Comparison of ENCODE assay signal across 8 cellular contexts in genomic region chr12:90909069-90909676, GRCh38. TPM values are rescaled to one million over a fixed set of nuclear protein-coding genes. Genes with fewer than 3 reads are reported as not detected.
DNase-seq lines count a peak whose midpoint lies in the region; TF ChIP-seq lines count a peak whose summit lies in the region.

No MANE protein-coding gene starts in this region.

- H3K9ac ChIP-seq in parathyroid adenoma = no peak overlapping the region

- DNase-seq in COLO668 (lab: John Stamatoyannopoulos, UW; ENCODE audit: unreplicated experiment) = peak; percentile 36
- peak in 1 of 2 experiments; percentile 4 for DNase-seq in PC-9
- DNase-seq in esophagus muscularis mucosa (ENCODE audit: extremely low spot score) = no peak
- no peak for DNase-seq in suprapubic skin (ENCODE audit: low spot score in 2 of 2)
- no peak for DNase-seq in activated effector memory CD4-positive, alpha-beta T cell treated with Interleukin-2 at 50 U/mL for 16 hours
- DNase-seq in DMS79 (lab: John Stamatoyannopoulos, UW) = no peak

- H3K4me2 ChIP-seq in PC-9 (no peak overlapping the region), parathyroid adenoma (ENCODE audit: low read length) (no peak overlapping the region)

- H3F3A ChIP-seq in PC-9 (ENCODE audit: insufficient read depth, low read depth) = no peaks in the 10 kb centered on the region

- WGBS in esophagus muscularis mucosa = 60% methylated on average over 7 of the region's 7 CpGs
- WGBS in suprapubic skin = 46% methylated on average over 7 of the region's 7 CpGs

- TF ChIP-seq EP300 in esophagus muscularis mucosa (IDR thresholded peaks at IDR 0.05) = no peak
- no peak for TF ChIP-seq EP300 in suprapubic skin (IDR thresholded peaks at IDR 0.05)

- H3K9me3 ChIP-seq in HEK293 (ENCODE audit: control insufficient read depth, insufficient read depth, low read depth, low read length) (no peaks in the 10 kb centered on the region), PC-9 (ENCODE audit: insufficient read depth, low read depth) (no peaks in the 10 kb centered on the region), esophagus muscularis mucosa (no peaks in the 10 kb centered on the region), parathyroid adenoma (ENCODE audit: control insufficient read depth, low read length) (no peaks in the 10 kb centered on the region), suprapubic skin (no peaks in the 10 kb centered on the region)

- intact Hi-C loops in PC-9 (cut with micrococcal nuclease; ENCODE audit: unreplicated experiment) (no loop called here), esophagus muscularis mucosa (cut with DNase I) (no loop called here)

- H3K36me3 ChIP-seq in HEK293 (ENCODE audit: control insufficient read depth in 2 of 2, insufficient read depth in 1 of 2, low read length in 2 of 2) = no peaks in the 10 kb centered on the region
- no peaks in the 10 kb centered on the region for H3K36me3 ChIP-seq in PC-9 (ENCODE audit: low read depth)
- no peaks in the 10 kb centered on the region for H3K36me3 ChIP-seq in esophagus muscularis mucosa
- no peaks in the 10 kb centered on the region for H3K36me3 ChIP-seq in parathyroid adenoma (ENCODE audit: control insufficient read depth, insufficient read depth, low read length)
- H3K36me3 ChIP-seq in suprapubic skin = no peaks in the 10 kb centered on the region

- BruUV-seq in PC-9 (replicated peaks; lab: Mats Ljungman, UMichigan) = no TSS peak

- H3K4me3 ChIP-seq in HEK293 (ENCODE audit: low read depth, low read length) (no peak overlapping the region), PC-9 (no peak overlapping the region), esophagus muscularis mucosa (no peak overlapping the region), parathyroid adenoma (ENCODE audit: low read depth, low read length) (no peak overlapping the region), suprapubic skin (no peak overlapping the region)

- H3K79me2 ChIP-seq in PC-9 (ENCODE audit: low read depth) (no peaks in the 10 kb centered on the region), parathyroid adenoma (no peaks in the 10 kb centered on the region)

- H3K27ac ChIP-seq in HEK293 (ENCODE audit: extremely low read depth, low read depth, low read length) (no peak overlapping the region), PC-9 (no peak overlapping the region), esophagus muscularis mucosa (replicated peaks in 1 of 4) (no peak overlapping the region), parathyroid adenoma (no peak overlapping the region), suprapubic skin (no peak overlapping the region)

- H3K27me3 ChIP-seq in PC-9 (ENCODE audit: insufficient read depth, low read depth) (no peaks in the 10 kb centered on the region), esophagus muscularis mucosa (no peaks in the 10 kb centered on the region), parathyroid adenoma (ENCODE audit: control insufficient read depth, insufficient read depth, low read length) (no peaks in the 10 kb centered on the region), suprapubic skin (no peaks in the 10 kb centered on the region)

- H3K4me1 ChIP-seq in HEK293 (ENCODE audit: control insufficient read depth, insufficient read depth, low read length) (no peaks in the 10 kb centered on the region), PC-9 (replicated peaks; ENCODE audit: insufficient read depth) (peaks cover 4% of the 10 kb centered on the region; the same call in 1 of the 2 replicates), esophagus muscularis mucosa (no peaks in the 10 kb centered on the region), parathyroid adenoma (no peaks in the 10 kb centered on the region), suprapubic skin (peaks cover 3% of the 10 kb centered on the region)

- TF ChIP-seq CTCF in HEK293 (tag by site-specific recombination; IDR thresholded peaks at IDR 0.05) = peak; percentile 21; the same call in 1 of the 2 replicates
- TF ChIP-seq CTCF in PC-9 (conservative IDR thresholded peaks at IDR 0.05) = peak; percentile 86
- peak; percentile 31 to 65 (median 42) for TF ChIP-seq CTCF in esophagus muscularis mucosa (IDR thresholded peaks at IDR 0.05)
- TF ChIP-seq CTCF in parathyroid adenoma (IDR thresholded peaks at IDR 0.05) = peak; percentile 48
- TF ChIP-seq CTCF in suprapubic skin (IDR thresholded peaks at IDR 0.05) = peak in 1 of 2 donors; percentile 59

- H4K20me1 ChIP-seq in PC-9 (ENCODE audit: insufficient read depth) = no peaks in the 10 kb centered on the region

- TF ChIP-seq POLR2A in esophagus muscularis mucosa (IDR thresholded peaks at IDR 0.05; ENCODE audit: low read depth) (no peak), suprapubic skin (IDR thresholded peaks at IDR 0.05) (no peak)

- POLR2A ChIA-PET in HEK293 (lab: Yijun Ruan, JAX) (no interaction called here), PC-9 (lab: Charles Lee; ENCODE audit: unreplicated experiment) (no interaction called here)

- no peaks in the 10 kb centered on the region; the same call in 1 of the 2 replicates for H3K9me2 ChIP-seq in PC-9 (ENCODE audit: insufficient read depth)

- H2AFZ ChIP-seq in PC-9 (no peak overlapping the region), parathyroid adenoma (no peak overlapping the region)

- CTCF ChIA-PET in HEK293 (lab: Yijun Ruan, JAX) = interaction anchor here (0.6 to 1.5 kb wide), 11 partner anchors 9 to 1342 kb away, joined by 3 to 7 read pairs (median 4); no protein-coding TSS in a partner anchor
- CTCF ChIA-PET in PC-9 (lab: Charles Lee) = no interaction called here

TF ChIP-seq in HEK293, 187 proteins besides CTCF, POLR2A, EP300 and RAD21:
- TF ChIP-seq ZNF654 (tag by site-specific recombination; IDR thresholded peaks at IDR 0.05; ENCODE audit: low read depth) (peak; percentile 28), ZSCAN23 (tag by site-specific recombination; IDR thresholded peaks at IDR 0.05) (no peak), ZNF768 (tag by site-specific recombination; IDR thresholded peaks at IDR 0.05) (no peak), ZNF830 (tag by site-specific recombination; IDR thresholded peaks at IDR 0.05; ENCODE audit: low read depth) (no peak), ZSCAN5A (tag by site-specific recombination; IDR thresholded peaks at IDR 0.05) (no peak)

RNA-seq across cellular contexts. Expression of gene CCER1, which starts 45.8 kb away (rescaled TPM):
- total RNA-seq in PC-9 (2021) (not detected in 2 replicates), esophagus muscularis mucosa (not detected), suprapubic skin (not detected)
